33 cellular contexts compared by ENCODE assay signal in genomic region chr2:219505585-219505984, GRCh38. TPM values are rescaled to one million over a fixed set of nuclear protein-coding genes. Genes with fewer than 3 reads are reported as not detected.
"Had no signal": no experiment of that assay in that cellular context is flagged by ENCODE, and none has a peak within 500 bp of the region (broad histone marks: within the 10 kb centered on the region; RNA-seq: fewer than 3 reads in every experiment).

No MANE protein-coding gene starts in this region.

- H3K4me3 Mint-ChIP-seq: dendritic cell treated with granulocyte-macrophage colony-stimulating factor and Interleukin-4, amounts not matched to agents 40 ng/mL and 50 ng/mL, for 4 days; effector memory CD8-positive, alpha-beta T cell; endodermal cell had no signal

- H3K36me3 ChIP-seq: colonic mucosa had no signal

- FAIRE-seq: colon, endometrium, endothelial cell of umbilical vein, frontal cortex had no signal

- ATAC-seq: effector memory CD8-positive, alpha-beta T cell; esophagus mucosa; foreskin keratinocyte; gastrocnemius medialis; gastroesophageal sphincter; heart left ventricle; heart right ventricle had no signal

- H3K27ac ChIP-seq: colonic mucosa, coronary artery, epithelial cell of prostate, esophagus muscularis mucosa, esophagus squamous epithelium, foreskin keratinocyte, gastrocnemius medialis, gastroesophageal sphincter, heart left ventricle, heart right ventricle had no signal

- H3K4me1 ChIP-seq: colonic mucosa, foreskin keratinocyte had no signal

- DNase-seq: colonic mucosa; cortex of kidney; dermis blood vessel endothelial cell; dorsolateral prefrontal cortex; effector CD4-positive, alpha-beta T cell; effector CD8-positive, alpha-beta T cell; effector memory CD4-positive, alpha-beta T cell; effector memory CD8-positive, alpha-beta T cell; endodermal cell; erythroblast; esophagus squamous epithelium; foreskin keratinocyte; foreskin melanocyte; gastrocnemius medialis; glutamatergic neuron; head of caudate nucleus; heart left ventricle; heart right ventricle had no signal

- H3K9me3 Mint-ChIP-seq: dendritic cell treated with granulocyte-macrophage colony-stimulating factor and Interleukin-4, amounts not matched to agents 40 ng/mL and 50 ng/mL, for 4 days; effector memory CD8-positive, alpha-beta T cell had no signal

- H3K9me3 ChIP-seq: colonic mucosa, esophagus muscularis mucosa, esophagus squamous epithelium, gastrocnemius medialis, gastroesophageal sphincter, heart left ventricle, heart right ventricle had no signal

- H3K4me3 ChIP-seq: colonic mucosa, coronary artery, dorsolateral prefrontal cortex, esophagus muscularis mucosa, esophagus squamous epithelium, gastrocnemius medialis, gastroesophageal sphincter, heart left ventricle, heart right ventricle had no signal

- H3K27ac Mint-ChIP-seq: dendritic cell treated with granulocyte-macrophage colony-stimulating factor and Interleukin-4, amounts not matched to agents 40 ng/mL and 50 ng/mL, for 4 days; effector memory CD8-positive, alpha-beta T cell; endodermal cell had no signal

RNA-seq across cellular contexts. Expression of gene ASIC4, which starts 8.7 kb away (rescaled TPM):
- total RNA-seq: dermis blood vessel endothelial cell, dermis microvascular lymphatic vessel endothelial cell, endothelial cell of umbilical vein, epithelial cell of proximal tubule, esophagus mucosa, esophagus muscularis mucosa, esophagus squamous epithelium, fibroblast of villous mesenchyme, foreskin keratinocyte, glomerular endothelial cell had no signal
- polyA plus RNA-seq: endothelial cell of umbilical vein, fibroblast of lung, foreskin keratinocyte, heart right ventricle had no signal

RNA-seq across cellular contexts. Expression of gene TMEM198, which starts 38.2 kb away (rescaled TPM):
- total RNA-seq: dermis microvascular lymphatic vessel endothelial cell, endothelial cell of umbilical vein had no signal
- polyA plus RNA-seq: endothelial cell of umbilical vein had no signal
